8 cellular contexts compared by ENCODE assay signal in the genomic region with DNA sequence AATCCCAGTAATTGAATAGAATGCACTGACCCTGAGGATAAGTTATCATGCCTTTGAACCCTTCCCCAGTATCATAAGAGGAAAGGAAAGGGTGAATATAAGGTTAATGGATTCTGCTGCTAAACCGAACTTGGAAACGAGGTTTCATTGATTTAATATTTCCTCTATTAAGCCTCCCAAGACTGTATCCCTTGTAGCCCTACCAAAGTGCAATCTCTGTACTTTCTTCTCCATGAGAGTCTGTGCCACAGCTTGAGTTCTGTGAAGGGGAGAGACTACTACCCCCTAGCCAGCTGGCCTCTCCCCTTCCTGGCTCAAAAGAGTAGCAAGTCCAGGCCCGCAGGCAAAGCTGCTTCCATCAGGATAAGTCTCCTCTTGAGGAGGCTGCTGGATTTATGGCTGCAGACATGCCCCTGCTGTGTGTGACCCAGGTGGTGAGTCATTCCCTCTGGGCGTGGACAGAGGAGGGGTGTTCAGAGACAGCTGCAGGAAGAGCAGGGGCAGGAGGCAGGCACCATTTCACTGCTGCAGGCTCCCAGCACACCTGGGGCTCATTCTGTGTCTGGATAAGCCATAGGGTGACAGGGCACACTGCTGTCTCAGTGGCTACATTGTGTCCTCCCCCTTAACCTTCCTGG. TPM values are rescaled to one million over a fixed set of nuclear protein-coding genes. Genes with fewer than 3 reads are reported as not detected.
A peak's percentile ranks its signal among the peaks of the same experiment; 100 is the strongest.
DNase-seq lines count a peak whose midpoint lies in the region; ATAC-seq and TF ChIP-seq lines count a peak whose summit lies in the region.

No MANE protein-coding gene starts in this region.

- DNase-seq in ACHN, result peak; percentile 91
- DNase-seq in H4 (ENCODE audit: low spot score), result peak; percentile 94
- peak; percentile 51 for DNase-seq in NCI-H2107 treated with DMSO at 0.1 percent for 48 hours (lab: John Stamatoyannopoulos, UW; ENCODE audit: unreplicated experiment)
- peak; percentile 76 for DNase-seq in activated CD4-positive, alpha-beta T cell treated with anti-CD3 and anti-CD28 coated beads, Interleukin-2, amount 10 ng/mL, durations not matched to agents 24 days and 14 days
- peak; percentile 97 for DNase-seq in epithelial cell of esophagus (ENCODE audit: low read depth)
- peak in 1 of 10 donors; percentile 21 for DNase-seq in naive thymus-derived CD8-positive, alpha-beta T cell
- DNase-seq in T-helper 2 cell treated with Interferon-gamma antibody and Interleukin-4, amounts not matched to agents 5 μg/mL and 100 μg/mL, for 36 hours (ENCODE audit: low spot score), result no peak
- no peak for DNase-seq in endothelial cell (ENCODE audit: low spot score)

- H3K4me1 Mint-ChIP-seq in activated CD4-positive, alpha-beta T cell treated with anti-CD3 and anti-CD28 coated beads, Interleukin-2, amount 10 ng/mL, durations not matched to agents 24 days and 14 days, result peaks cover 11% of the 10 kb centered on the region
- peaks cover 7 to 23% (median 14%) of the 10 kb centered on the region in 4 donors for H3K4me1 Mint-ChIP-seq in naive thymus-derived CD8-positive, alpha-beta T cell
- H3K4me1 Mint-ChIP-seq in T-helper 2 cell treated with Interferon-gamma antibody and Interleukin-4, amounts not matched to agents 5 μg/mL and 100 μg/mL, for 36 hours (ENCODE audit: low read depth), result peaks cover 9% of the 10 kb centered on the region
- H3K4me1 Mint-ChIP-seq in endothelial cell (ENCODE audit: unreplicated experiment), result peaks cover 5% of the 10 kb centered on the region

- H3K27me3 Mint-ChIP-seq in activated CD4-positive, alpha-beta T cell treated with anti-CD3 and anti-CD28 coated beads, Interleukin-2, amount 10 ng/mL, durations not matched to agents 24 days and 14 days, result no peaks in the 10 kb centered on the region
- no peaks in the 10 kb centered on the region for H3K27me3 Mint-ChIP-seq in naive thymus-derived CD8-positive, alpha-beta T cell
- no peaks in the 10 kb centered on the region for H3K27me3 Mint-ChIP-seq in T-helper 2 cell treated with Interferon-gamma antibody and Interleukin-4, amounts not matched to agents 5 μg/mL and 100 μg/mL, for 36 hours (ENCODE audit: low read depth)
- H3K27me3 Mint-ChIP-seq in endothelial cell (ENCODE audit: unreplicated experiment), result peaks cover 2% of the 10 kb centered on the region

- in situ Hi-C loops in ACHN (cut with HindIII; ENCODE audit: low pct_ligation_motif_present, low pct_unique_long_range_greater_than_20kb, low sequenced_read_pairs), result no loop called here

- TF ChIP-seq CTCF in epithelial cell of esophagus (IDR thresholded peaks at IDR 0.05; ENCODE audit: insufficient read depth, low read depth, low read length, missing control alignments) (no peak), endothelial cell (IDR thresholded peaks at IDR 0.05; ENCODE audit: unreplicated experiment) (no peak)

- peak; percentile 48 to 69 for ATAC-seq in naive thymus-derived CD8-positive, alpha-beta T cell

- intact Hi-C loops in activated CD4-positive, alpha-beta T cell treated with anti-CD3 and anti-CD28 coated beads, Interleukin-2, amount 10 ng/mL, durations not matched to agents 24 days and 14 days (cut with micrococcal nuclease), result no loop called here

- H3K27ac Mint-ChIP-seq in activated CD4-positive, alpha-beta T cell treated with anti-CD3 and anti-CD28 coated beads, Interleukin-2, amount 10 ng/mL, durations not matched to agents 24 days and 14 days, result peak overlapping the region; percentile 11
- H3K27ac Mint-ChIP-seq in naive thymus-derived CD8-positive, alpha-beta T cell, result peak overlapping the region in 4 of 10 donors; percentile 12 to 31 (median 14)
- H3K27ac Mint-ChIP-seq in T-helper 2 cell treated with Interferon-gamma antibody and Interleukin-4, amounts not matched to agents 5 μg/mL and 100 μg/mL, for 36 hours, result no peak overlapping the region
- H3K27ac Mint-ChIP-seq in endothelial cell (ENCODE audit: unreplicated experiment), result no peak overlapping the region

- H3K4me3 Mint-ChIP-seq in activated CD4-positive, alpha-beta T cell treated with anti-CD3 and anti-CD28 coated beads, Interleukin-2, amount 10 ng/mL, durations not matched to agents 24 days and 14 days, result no peak overlapping the region
- H3K4me3 Mint-ChIP-seq in naive thymus-derived CD8-positive, alpha-beta T cell, result no peak overlapping the region
- no peak overlapping the region for H3K4me3 Mint-ChIP-seq in T-helper 2 cell treated with Interferon-gamma antibody and Interleukin-4, amounts not matched to agents 5 μg/mL and 100 μg/mL, for 36 hours
- no peak overlapping the region for H3K4me3 Mint-ChIP-seq in endothelial cell (ENCODE audit: unreplicated experiment)

- POLR2A ChIA-PET in naive thymus-derived CD8-positive, alpha-beta T cell (lab: Charles Lee), result no interaction called here

- H3K4me3 ChIP-seq in epithelial cell of esophagus (ENCODE audit: low read length), result no peak overlapping the region

- peaks cover 3% of the 10 kb centered on the region for H3K36me3 Mint-ChIP-seq in activated CD4-positive, alpha-beta T cell treated with anti-CD3 and anti-CD28 coated beads, Interleukin-2, amount 10 ng/mL, durations not matched to agents 24 days and 14 days (ENCODE audit: low read depth)
- peaks cover 0 to 6% (median 5%) of the 10 kb centered on the region in 3 donors for H3K36me3 Mint-ChIP-seq in naive thymus-derived CD8-positive, alpha-beta T cell
- H3K36me3 Mint-ChIP-seq in T-helper 2 cell treated with Interferon-gamma antibody and Interleukin-4, amounts not matched to agents 5 μg/mL and 100 μg/mL, for 36 hours (ENCODE audit: low read depth), result no peaks in the 10 kb centered on the region
- H3K36me3 Mint-ChIP-seq in endothelial cell (ENCODE audit: low read depth, unreplicated experiment), result no peaks in the 10 kb centered on the region

- no peaks in the 10 kb centered on the region for H3K9me3 Mint-ChIP-seq in activated CD4-positive, alpha-beta T cell treated with anti-CD3 and anti-CD28 coated beads, Interleukin-2, amount 10 ng/mL, durations not matched to agents 24 days and 14 days
- no peaks in the 10 kb centered on the region for H3K9me3 Mint-ChIP-seq in naive thymus-derived CD8-positive, alpha-beta T cell
- no peaks in the 10 kb centered on the region for H3K9me3 Mint-ChIP-seq in T-helper 2 cell treated with Interferon-gamma antibody and Interleukin-4, amounts not matched to agents 5 μg/mL and 100 μg/mL, for 36 hours
- no peaks in the 10 kb centered on the region for H3K9me3 Mint-ChIP-seq in endothelial cell (ENCODE audit: unreplicated experiment)

RNA-seq across cellular contexts. Expression of gene TOM1L2, which starts 58.4 kb away (rescaled TPM):
- 13.2 and 13.4 TPM in 2 replicates for total RNA-seq in H4 (2014; rRNA removed; shearing (Covaris generic))
- 8.8 and 10.0 TPM in 2 replicates for total RNA-seq in activated CD4-positive, alpha-beta T cell treated with anti-CD3 and anti-CD28 coated beads, Interleukin-2, amount 10 ng/mL, durations not matched to agents 24 days and 14 days
- 10 to 100 TPM; 65.2 to 71.1 TPM for total RNA-seq in naive thymus-derived CD8-positive, alpha-beta T cell
- 10 to 100 TPM in 1 of 3 donors, 1 to 10 TPM in 2; 2.5 to 11.6 (median 7.4) TPM for polyA plus RNA-seq in naive thymus-derived CD8-positive, alpha-beta T cell
- total RNA-seq in endothelial cell (ENCODE audit: unreplicated experiment), result 26.9 TPM

RNA-seq across cellular contexts. Expression of gene DRC3, which starts 58.8 kb away (rescaled TPM):
- total RNA-seq in H4 (2014; rRNA removed; shearing (Covaris generic)), result 1.4 TPM in 1 of 2 replicates, not detected in the other
- total RNA-seq in activated CD4-positive, alpha-beta T cell treated with anti-CD3 and anti-CD28 coated beads, Interleukin-2, amount 10 ng/mL, durations not matched to agents 24 days and 14 days, result 0.42 TPM in 1 of 2 replicates, not detected in the other
- 1 to 10 TPM; 1.1 to 1.7 TPM for total RNA-seq in naive thymus-derived CD8-positive, alpha-beta T cell
- polyA plus RNA-seq in naive thymus-derived CD8-positive, alpha-beta T cell, result under 1 TPM in 2 of 3 donors, not detected in 1; 0.31 to 0.91 TPM
- 4.3 TPM for total RNA-seq in endothelial cell (ENCODE audit: unreplicated experiment)

Comparison
In these comparisons a context has a peak if more than half of its experiments do, and no peak if none do; other contexts are left out.
1. DNase-seq: peak in ACHN (single experiment), H4 (single experiment), NCI-H2107 treated with DMSO at 0.1 percent for 48 hours (single experiment), activated CD4-positive, alpha-beta T cell treated with anti-CD3 and anti-CD28 coated beads, Interleukin-2, amount 10 ng/mL, durations not matched to agents 24 days and 14 days (single experiment) and epithelial cell of esophagus (single experiment); none in T-helper 2 cell treated with Interferon-gamma antibody and Interleukin-4, amounts not matched to agents 5 μg/mL and 100 μg/mL, for 36 hours (single experiment) and endothelial cell (single experiment).